ENCODE assay signal across 19 cellular contexts in the genomic region with DNA sequence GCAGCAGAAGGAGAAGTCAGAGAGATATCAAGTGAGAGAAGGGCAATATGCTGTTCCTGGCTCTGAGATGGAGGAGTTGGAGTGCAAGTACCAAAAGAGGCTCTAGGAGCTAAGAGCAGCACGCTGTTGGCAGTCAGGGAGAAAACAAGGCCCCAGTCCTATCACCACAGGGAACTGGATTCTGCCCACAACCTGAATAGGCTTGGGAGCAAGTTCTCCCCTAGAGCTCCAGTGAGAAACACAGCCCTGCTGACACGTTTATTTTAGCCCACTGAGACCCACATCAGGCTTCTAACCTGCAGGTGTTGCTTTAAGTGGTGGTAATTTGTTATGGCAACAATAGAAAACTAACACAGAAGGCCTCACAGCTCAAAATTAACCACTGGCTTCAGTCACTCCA. TPM values are rescaled to one million over a fixed set of nuclear protein-coding genes. Genes with fewer than 3 reads are reported as not detected.
DNase-seq lines count a peak whose midpoint lies in the region; ATAC-seq and TF ChIP-seq lines count a peak whose summit lies in the region.
"Had no signal": no experiment of that assay in that cellular context is flagged by ENCODE, and none has a peak within 500 bp of the region (broad histone marks: within the 10 kb centered on the region; RNA-seq: fewer than 3 reads in every experiment).

No MANE protein-coding gene starts in this region.

- CTCF ChIA-PET in OCI-LY7 (lab: Charles Lee; ENCODE audit: unreplicated experiment): no interaction called here
- CTCF ChIA-PET in mammary epithelial cell (lab: Charles Lee; ENCODE audit: low non-redundant PET): no interaction called here

- WGBS in mammary epithelial cell (ENCODE audit: low coverage, missing lambda C conversion rate): 41% methylated on average over 2 of the region's 2 CpGs
- WGBS in spleen, 5 donors: 54 to 85% (median 73%) methylated on average over 2 of the region's 2 CpGs

- peak overlapping the region in 8 of 11 experiments; percentile 71 to 86 (median 81); a peak in 11 of 22 replicates for H3K27ac ChIP-seq in BLaER1 treated with 17β-estradiol and CSF1 and Interleukin-3, amounts not matched to agents 10 nM and 100 nM
- H3K27ac ChIP-seq in DND-41 (ENCODE audit: low read length): no peak overlapping the region
- no peak overlapping the region for H3K27ac ChIP-seq in OCI-LY7 (ENCODE audit: low read depth, low read length, poor library complexity, severe bottlenecking)
- H3K27ac ChIP-seq in mammary epithelial cell (ENCODE audit: insufficient read depth, low read depth, low read length): no peak overlapping the region
- no peak overlapping the region for H3K27ac ChIP-seq in spleen

- 0 out of 22 replicates have a peak, but pooled peaks cover 0 to 4% (median 0%) of the 10 kb centered on the region in 11 experiments for H3K9me3 ChIP-seq in BLaER1 treated with 17β-estradiol and CSF1 and Interleukin-3, amounts not matched to agents 10 nM and 100 nM (replicated peaks in 1 of 11)
- H3K9me3 ChIP-seq in DND-41 (ENCODE audit: insufficient read depth, low read length, severe bottlenecking): no peaks in the 10 kb centered on the region
- H3K9me3 ChIP-seq in OCI-LY7 (ENCODE audit: low read length): no peaks in the 10 kb centered on the region
- no peaks in the 10 kb centered on the region for H3K9me3 ChIP-seq in mammary epithelial cell (replicated peaks; ENCODE audit: insufficient read depth, low read length)
- no peaks in the 10 kb centered on the region for H3K9me3 ChIP-seq in spleen

- TF ChIP-seq CTCF in DND-41 (IDR thresholded peaks at IDR 0.05; ENCODE audit: borderline replicate concordance, extremely low read depth, low read length, poor library complexity, severe bottlenecking): no peak
- TF ChIP-seq CTCF in OCI-LY7 (conservative IDR thresholded peaks at IDR 0.05; ENCODE audit: low read length): no peak
- no peak for TF ChIP-seq CTCF in mammary epithelial cell (conservative IDR thresholded peaks at IDR 0.05 in 1 of 2, IDR thresholded peaks at IDR 0.05 in 1 of 2; ENCODE audit: extremely low read depth in 1 of 2, insufficient read depth in 1 of 2, low read depth in 1 of 2, low read length in 2 of 2)
- TF ChIP-seq CTCF in spleen (IDR thresholded peaks at IDR 0.05 in 8 of 11, conservative IDR thresholded peaks at IDR 0.05 in 3 of 11): no peak

- no peaks in the 10 kb centered on the region for H4K20me1 ChIP-seq in BLaER1 treated with 17β-estradiol and CSF1 and Interleukin-3, amounts not matched to agents 10 nM and 100 nM
- H4K20me1 ChIP-seq in DND-41 (ENCODE audit: insufficient read depth, low read length) (no peaks in the 10 kb centered on the region), OCI-LY7 (ENCODE audit: insufficient read depth, low read length) (no peaks in the 10 kb centered on the region), mammary epithelial cell (ENCODE audit: insufficient read depth, low read length) (no peaks in the 10 kb centered on the region)

- H3K79me2 ChIP-seq in DND-41 (ENCODE audit: insufficient read depth, low read length) (no peaks in the 10 kb centered on the region), OCI-LY7 (ENCODE audit: insufficient read depth, low read depth, low read length) (no peaks in the 10 kb centered on the region), mammary epithelial cell (ENCODE audit: insufficient read depth, low read length) (no peaks in the 10 kb centered on the region)

- peak overlapping the region in 7 of 11 experiments; percentile 52 to 89 (median 73); a peak in 7 of 22 replicates for H3K4me2 ChIP-seq in BLaER1 treated with 17β-estradiol and CSF1 and Interleukin-3, amounts not matched to agents 10 nM and 100 nM
- no peak overlapping the region for H3K4me2 ChIP-seq in DND-41 (ENCODE audit: insufficient read depth, low read length)
- no peak overlapping the region; the same call in 1 of the 2 replicates for H3K4me2 ChIP-seq in OCI-LY7 (ENCODE audit: low read length)
- no peak overlapping the region for H3K4me2 ChIP-seq in mammary epithelial cell (ENCODE audit: insufficient read depth, low read depth, low read length)

- no peak overlapping the region for H3K4me3 ChIP-seq in BLaER1 treated with 17β-estradiol and CSF1 and Interleukin-3, amounts not matched to agents 10 nM and 100 nM
- H3K4me3 ChIP-seq in DND-41 (ENCODE audit: low read depth in 1 of 2, low read length in 2 of 2) (no peak overlapping the region), OCI-LY7 (ENCODE audit: low read depth, low read length, poor library complexity, severe bottlenecking) (no peak overlapping the region), mammary epithelial cell (replicated peaks in 1 of 3; ENCODE audit: insufficient read depth in 1 of 3, low read depth in 2 of 3, low read length in 3 of 3) (no peak overlapping the region), spleen (no peak overlapping the region)
- H3K4me3 ChIP-seq: GM12878, K562 had no signal

- dilution Hi-C loops in mammary epithelial cell (cut with HindIII; ENCODE audit: low sequenced_read_pairs): no loop called here

- intact Hi-C loops in OCI-LY7 (cut with micrococcal nuclease; ENCODE audit: unreplicated experiment): no loop called here
- intact Hi-C loops in mammary epithelial cell (cut with micrococcal nuclease): no loop called here
- intact Hi-C loops in spleen (cut with DNase I; ENCODE audit: low total_unique reads): no loop called here

- H3K36me3 ChIP-seq in BLaER1 treated with 17β-estradiol and CSF1 and Interleukin-3, amounts not matched to agents 10 nM and 100 nM: no peaks in the 10 kb centered on the region
- H3K36me3 ChIP-seq in DND-41 (ENCODE audit: insufficient read depth, low read length): no peaks in the 10 kb centered on the region
- H3K36me3 ChIP-seq in OCI-LY7 (ENCODE audit: insufficient read depth, low read length): no peaks in the 10 kb centered on the region
- H3K36me3 ChIP-seq in mammary epithelial cell (ENCODE audit: insufficient read depth, low read length): no peaks in the 10 kb centered on the region
- no peaks in the 10 kb centered on the region for H3K36me3 ChIP-seq in spleen

- ATAC-seq in DND-41 (ENCODE audit: insufficient read depth, low read depth): no peak
- ATAC-seq: GM12878, K562, SK-N-SH treated with all-trans-retinoic acid at 6 μM for 48 hours, T-cell had no signal

- no peaks in the 10 kb centered on the region for H3K9me2 ChIP-seq in OCI-LY7 (ENCODE audit: insufficient read depth, low read length)

- H3K27me3 ChIP-seq in BLaER1 treated with 17β-estradiol and CSF1 and Interleukin-3, amounts not matched to agents 10 nM and 100 nM: no peaks in the 10 kb centered on the region
- no peaks in the 10 kb centered on the region for H3K27me3 ChIP-seq in DND-41 (ENCODE audit: insufficient read depth, low read length, poor library complexity)
- no peaks in the 10 kb centered on the region for H3K27me3 ChIP-seq in mammary epithelial cell (ENCODE audit: insufficient read depth, low read length)
- H3K27me3 ChIP-seq in spleen (replicated peaks in 1 of 7): no peaks in the 10 kb centered on the region

- in situ Hi-C loops in mammary epithelial cell (cut with MboI; ENCODE audit: low sequenced_read_pairs in 2 of 2): no loop called here

- POLR2A ChIA-PET in OCI-LY7 (lab: Charles Lee): no interaction called here

- peaks cover 39 to 57% (median 49%) of the 10 kb centered on the region in 10 experiments for H3K4me1 ChIP-seq in BLaER1 treated with 17β-estradiol and CSF1 and Interleukin-3, amounts not matched to agents 10 nM and 100 nM
- peaks cover 19% of the 10 kb centered on the region for H3K4me1 ChIP-seq in DND-41 (ENCODE audit: insufficient read depth, low read length)
- peaks cover 47% of the 10 kb centered on the region for H3K4me1 ChIP-seq in OCI-LY7 (ENCODE audit: insufficient read depth, low read length, poor library complexity, severe bottlenecking)
- no peaks in the 10 kb centered on the region for H3K4me1 ChIP-seq in mammary epithelial cell (ENCODE audit: insufficient read depth, low read length)
- peaks cover 7 to 45% (median 15%) of the 10 kb centered on the region in 6 donors for H3K4me1 ChIP-seq in spleen

- H3K9ac ChIP-seq in BLaER1 treated with 17β-estradiol and CSF1 and Interleukin-3, amounts not matched to agents 10 nM and 100 nM: no peak overlapping the region
- no peak overlapping the region for H3K9ac ChIP-seq in DND-41 (ENCODE audit: low read depth, low read length)
- no peak overlapping the region for H3K9ac ChIP-seq in mammary epithelial cell (ENCODE audit: insufficient read depth, low read length)

- no TSS peak for BruUV-seq in OCI-LY7 (replicated peaks; lab: Mats Ljungman, UMichigan)
- no TSS peak for BruUV-seq in mammary epithelial cell (replicated peaks; lab: Mats Ljungman, UMichigan)

- DNase-seq in DND-41 (no peak), NCI-H146 treated with DMSO at 0.1 percent for 48 hours (lab: John Stamatoyannopoulos, UW; ENCODE audit: unreplicated experiment) (peak; percentile 17), OCI-LY7 (ENCODE audit: low spot score) (no peak), mammary epithelial cell (no peak), DMS114 treated with DMSO at 0.1 percent for 48 hours (lab: John Stamatoyannopoulos, UW; ENCODE audit: unreplicated experiment) (no peak), spleen (no peak)
- DNase-seq: ACHN, DMS 273 treated with DMSO at 0.1 percent for 48 hours, EL, NCI-H1105, NCI-H2029 treated with DMSO at 0.1 percent for 48 hours, NCI-H2227 treated with DMSO at 0.1 percent for 48 hours, NCI-H524 treated with DMSO at 0.1 percent for 48 hours, SHP77 treated with DMSO at 0.1 percent for 48 hours, T-cell had no signal

- TF ChIP-seq POLR2A in spleen (IDR thresholded peaks at IDR 0.05): no peak

- peak overlapping the region; percentile 34 for H2AFZ ChIP-seq in DND-41 (ENCODE audit: low read depth, low read length)
- peak overlapping the region; percentile 75 for H2AFZ ChIP-seq in OCI-LY7 (ENCODE audit: low read length)
- H2AFZ ChIP-seq in mammary epithelial cell (ENCODE audit: low read depth, low read length): no peak overlapping the region

RNA-seq across cellular contexts. Expression of gene ZNF644, which starts 31.8 kb away (rescaled TPM):
- 56.6 and 58.0 TPM in 2 replicates for total RNA-seq in OCI-LY7 (2014; rRNA removed; shearing (Covaris generic))
- total RNA-seq in OCI-LY7 (2022): 65.1 and 71.1 TPM in 2 replicates
- 10 to 100 TPM; 45.1 to 77.3 TPM for total RNA-seq in mammary epithelial cell
- 11.0 TPM for polyA plus RNA-seq in mammary epithelial cell
- 92.6 TPM for polyA minus RNA-seq in mammary epithelial cell
- total RNA-seq in spleen: 10 to 100 TPM; 55.0 to 89.6 (median 83.1) TPM
- polyA plus RNA-seq in spleen: 10 to 100 TPM; 21.6 to 25.2 (median 22.4) TPM

Comparison
In these comparisons a context has a peak if more than half of its experiments do, and no peak if none do; other contexts are left out.
1. H3K27ac ChIP-seq: peak in BLaER1 treated with 17β-estradiol and CSF1 and Interleukin-3, amounts not matched to agents 10 nM and 100 nM (8 of 11); none in DND-41 (single experiment), OCI-LY7 (single experiment), mammary epithelial cell (single experiment) and spleen (0 of 8).
2. H3K4me2 ChIP-seq: peak in BLaER1 treated with 17β-estradiol and CSF1 and Interleukin-3, amounts not matched to agents 10 nM and 100 nM (7 of 11); none in DND-41 (single experiment), OCI-LY7 (single experiment) and mammary epithelial cell (single experiment).